Comparison of ENCODE assay signal across 9 cellular contexts in genomic region chr7:74284781-74285259, GRCh38. TPM values are rescaled to one million over a fixed set of nuclear protein-coding genes. Genes with fewer than 3 reads are reported as not detected.
DNase-seq lines count a peak whose midpoint lies in the region; ATAC-seq and TF ChIP-seq lines count a peak whose summit lies in the region.
"Had no signal": no experiment of that assay in that cellular context is flagged by ENCODE, and none has a peak within 500 bp of the region (broad histone marks: within the 10 kb centered on the region; RNA-seq: fewer than 3 reads in every experiment).

No MANE protein-coding gene starts in this region.

- no peaks in the 10 kb centered on the region for H3K27me3 ChIP-seq in right lobe of liver
- no peaks in the 10 kb centered on the region for H3K27me3 ChIP-seq in thyroid gland
- H3K27me3 ChIP-seq in ovary, result no peaks in the 10 kb centered on the region

- no peak for TF ChIP-seq CTCF in GM13976 (IDR thresholded peaks at IDR 0.05; ENCODE audit: borderline replicate concordance, control extremely low read depth, extremely low read depth, insufficient read depth, missing control alignments)
- TF ChIP-seq CTCF in right lobe of liver (IDR thresholded peaks at IDR 0.05), result no peak
- TF ChIP-seq CTCF in thyroid gland (IDR thresholded peaks at IDR 0.05), result no peak
- TF ChIP-seq CTCF in ovary (IDR thresholded peaks at IDR 0.05), result no peak

- no peak for TF ChIP-seq EP300 in ovary (IDR thresholded peaks at IDR 0.05)

- no peaks in the 10 kb centered on the region for H3K4me1 ChIP-seq in right lobe of liver
- H3K4me1 ChIP-seq in thyroid gland, result peaks cover 14 to 21% of the 10 kb centered on the region in 2 donors
- H3K4me1 ChIP-seq in ovary (ENCODE audit: insufficient read depth), result peaks cover 13% of the 10 kb centered on the region

- H3K9me3 ChIP-seq in right lobe of liver (no peaks in the 10 kb centered on the region), thyroid gland (no peaks in the 10 kb centered on the region), ovary (no peaks in the 10 kb centered on the region)

- H3K36me3 ChIP-seq in right lobe of liver (no peaks in the 10 kb centered on the region), thyroid gland (no peaks in the 10 kb centered on the region), ovary (no peaks in the 10 kb centered on the region)

- TF ChIP-seq POLR2A in right lobe of liver (IDR thresholded peaks at IDR 0.05) (no peak), thyroid gland (IDR thresholded peaks at IDR 0.05) (no peak), ovary (IDR thresholded peaks at IDR 0.05) (no peak)

- H3K27ac ChIP-seq in right lobe of liver (no peak overlapping the region), thyroid gland (no peak overlapping the region), ovary (no peak overlapping the region)

- 100% methylated on average over 1 of the region's 9 CpGs for WGBS in right lobe of liver (ENCODE audit: insufficient coverage, low coverage, low lambda C conversion rate, missing lambda C conversion rate)
- WGBS in thyroid gland, 2 donors, result 59 to 61% methylated on average over 9 of the region's 9 CpGs
- WGBS in ovary, 3 donors, result 65 to 70% (median 70%) methylated on average over 9 of the region's 9 CpGs

- intact Hi-C loops in right lobe of liver (cut with DNase I) (no loop called here), thyroid gland (cut with DNase I) (no loop called here), ovary (cut with DNase I) (no loop called here)

- peak; percentile 41 for ATAC-seq in GM21723 (IDR thresholded peaks at IDR 0.05; ENCODE audit: unreplicated experiment)
- ATAC-seq in right lobe of liver, result peak; percentile 7 to 60 (median 16)

- H3K4me3 ChIP-seq in right lobe of liver, result no peak overlapping the region
- no peak overlapping the region for H3K4me3 ChIP-seq in thyroid gland (replicated peaks in 1 of 3)
- no peak overlapping the region for H3K4me3 ChIP-seq in ovary

- in situ Hi-C loops in GM13976 (cut with MboI; ENCODE audit: low sequenced_read_pairs, unreplicated experiment), result no loop called here

- peak; percentile 72 for DNase-seq in GM13976 (ENCODE audit: low spot score)
- DNase-seq in NCI-H510A (lab: John Stamatoyannopoulos, UW), result peak; percentile 42
- DNase-seq in right lobe of liver, result no peak
- no peak for DNase-seq in thyroid gland
- DNase-seq in activated naive CD4-positive, alpha-beta T cell treated with anti-CD3 and anti-CD28 coated beads, Interleukin-2, amount 50 U/mL, for 16 hours, result no peak
- DNase-seq in ovary, result no peak
- no peak for DNase-seq in dermis blood vessel endothelial cell
- DNase-seq: SW 1271 had no signal

RNA-seq across cellular contexts. Expression of gene CLIP2, which starts 4.4 kb away (rescaled TPM):
- total RNA-seq in right lobe of liver (1 to 10 TPM; 2.8 to 6.8 (median 4.2) TPM), thyroid gland (10 to 100 TPM in 1 of 4 donors, 1 to 10 TPM in 3; 4.4 to 16.5 (median 6.7) TPM), ovary (10 to 100 TPM; 16.4 to 51.5 (median 40.0) TPM), dermis blood vessel endothelial cell (40.7 and 43.6 TPM in 2 replicates)
- 10 to 100 TPM in 1 of 2 donors, 1 to 10 TPM in 1; 5.1 to 28.9 TPM for polyA plus RNA-seq in ovary

RNA-seq across cellular contexts. Expression of gene RFC2, which starts 30.6 kb away (rescaled TPM):
- 10 to 100 TPM in 5 of 6 experiments, 1 to 10 TPM in 1; 8.0 to 21.3 (median 12.2) TPM for total RNA-seq in right lobe of liver
- 10 to 100 TPM; 11.4 to 16.8 (median 14.0) TPM for total RNA-seq in thyroid gland
- total RNA-seq in ovary, result 10 to 100 TPM in 6 of 7 donors, 1 to 10 TPM in 1; 6.4 to 20.3 (median 14.1) TPM
- polyA plus RNA-seq in ovary, result 10 to 100 TPM; 20.3 to 23.7 TPM
- total RNA-seq in dermis blood vessel endothelial cell, result 20.9 and 26.9 TPM in 2 replicates

Comparison
In these comparisons a context has a peak if more than half of its experiments do, and no peak if none do; other contexts are left out.
1. DNase-seq: peak in GM13976 (single experiment) and NCI-H510A (single experiment); none in right lobe of liver (0 of 3), thyroid gland (0 of 2), activated naive CD4-positive, alpha-beta T cell treated with anti-CD3 and anti-CD28 coated beads, Interleukin-2, amount 50 U/mL, for 16 hours (single experiment), ovary (0 of 5) and dermis blood vessel endothelial cell (single experiment).